In genomic region chrX:117977521-117977920, GRCh38 we compare ENCODE assay signal across 23 cellular contexts.
DNase-seq lines count a peak whose midpoint lies in the region; ATAC-seq and TF ChIP-seq lines count a peak whose summit lies in the region.
"Had no signal": no experiment of that assay in that cellular context is flagged by ENCODE, and none has a peak within 500 bp of the region (broad histone marks: within the 10 kb centered on the region; RNA-seq: fewer than 3 reads in every experiment).

No MANE protein-coding gene starts in this region.

- peaks cover 12% of the 10 kb centered on the region; the same call in 2 of the 3 replicates for H3K4me1 Mint-ChIP-seq in GM23338
- H3K4me1 Mint-ChIP-seq: CD14-positive monocyte; CD4-positive, alpha-beta memory T cell; CD4-positive, CD25-positive, alpha-beta regulatory T cell; CD8-positive, alpha-beta memory T cell had no signal

- intact Hi-C loops in IMR-90 (cut with micrococcal nuclease), result no loop called here
- intact Hi-C loops in OCI-LY7 (cut with micrococcal nuclease; ENCODE audit: unreplicated experiment), result no loop called here

- H4K20me1 ChIP-seq in IMR-90 (ENCODE audit: insufficient read depth, low read length) (no peaks in the 10 kb centered on the region), OCI-LY7 (ENCODE audit: insufficient read depth, low read length) (no peaks in the 10 kb centered on the region), GM23338 (replicated peaks; ENCODE audit: insufficient read depth) (no peaks in the 10 kb centered on the region)
- H4K20me1 ChIP-seq: BLaER1 had no signal

- H3K27ac Mint-ChIP-seq in GM23338, result no peak overlapping the region
- H3K27ac Mint-ChIP-seq: CD14-positive monocyte; CD4-positive, alpha-beta memory T cell; CD4-positive, CD25-positive, alpha-beta regulatory T cell; CD8-positive, alpha-beta memory T cell had no signal

- no peaks in the 10 kb centered on the region for H3K9me3 ChIP-seq in IMR-90 (ENCODE audit: control insufficient read depth, insufficient read depth, low read length)
- no peaks in the 10 kb centered on the region for H3K9me3 ChIP-seq in adipocyte (ENCODE audit: control insufficient read depth, low read length)
- no peaks in the 10 kb centered on the region for H3K9me3 ChIP-seq in OCI-LY7 (ENCODE audit: low read length)
- H3K9me3 ChIP-seq: A549, BE2C, BLaER1 had no signal

- BruUV-seq in IMR-90 (replicated peaks; lab: Mats Ljungman, UMichigan) (no TSS peak), OCI-LY7 (replicated peaks; lab: Mats Ljungman, UMichigan) (no TSS peak)

- CTCF ChIA-PET in IMR-90 (lab: Yijun Ruan, JAX), result no interaction called here
- CTCF ChIA-PET in OCI-LY7 (lab: Charles Lee; ENCODE audit: unreplicated experiment), result no interaction called here

- H2BK20ac ChIP-seq in IMR-90 (ENCODE audit: low read depth, low read length), result no peak overlapping the region

- no peaks in the 10 kb centered on the region for H3F3A ChIP-seq in GM23338 (replicated peaks; ENCODE audit: low read depth)

- H3K9ac ChIP-seq in IMR-90 (ENCODE audit: low read depth, low read length) (no peak overlapping the region), adipocyte (ENCODE audit: low read length) (no peak overlapping the region)
- H3K9ac ChIP-seq: BLaER1 had no signal

- H2AFZ ChIP-seq in IMR-90 (replicated peaks; ENCODE audit: low read length, poor library complexity) (no peak overlapping the region), OCI-LY7 (ENCODE audit: low read length) (no peak overlapping the region), GM23338 (no peak overlapping the region)

- TF ChIP-seq CTCF in IMR-90 (conservative IDR thresholded peaks at IDR 0.05; ENCODE audit: low read depth, low read length) (no peak), OCI-LY7 (conservative IDR thresholded peaks at IDR 0.05; ENCODE audit: low read length) (no peak), GM23338 (conservative IDR thresholded peaks at IDR 0.05; ENCODE audit: low read depth in 2 of 2) (no peak)

- WGBS in IMR-90 (ENCODE audit: extremely low coverage in 2 of 2, insufficient read length in 1 of 2), 2 experiments, result no CpG with 5 or more reads among the region's 1 CpG

- H3K4ac ChIP-seq in IMR-90 (ENCODE audit: low read depth, low read length), result no peak overlapping the region

- POLR2A ChIA-PET in IMR-90 (lab: Charles Lee; ENCODE audit: unreplicated experiment) (no interaction called here), OCI-LY7 (lab: Charles Lee) (no interaction called here)

- ATAC-seq in IMR-90 (ENCODE audit: low read depth), result peak; percentile 37; the same call in 1 of the 2 replicates
- ATAC-seq in GM23338, result no peak
- ATAC-seq: A549 had no signal

- H3K36me3 Mint-ChIP-seq in GM23338 (ENCODE audit: low read depth), result no peaks in the 10 kb centered on the region
- H3K36me3 Mint-ChIP-seq: CD14-positive monocyte; CD4-positive, alpha-beta memory T cell; CD4-positive, CD25-positive, alpha-beta regulatory T cell; CD8-positive, alpha-beta memory T cell had no signal

- no peaks in the 10 kb centered on the region for H3K79me1 ChIP-seq in IMR-90 (ENCODE audit: low read depth in 1 of 2, low read length in 2 of 2)

- H3K14ac ChIP-seq in IMR-90 (replicated peaks; ENCODE audit: low read depth, low read length), result no peak overlapping the region

- H2BK15ac ChIP-seq in IMR-90 (ENCODE audit: low read depth, low read length), result no peak overlapping the region

- no peak overlapping the region for H3K4me3 ChIP-seq in IMR-90 (ENCODE audit: insufficient read depth, low read depth, low read length)
- H3K4me3 ChIP-seq in adipocyte (ENCODE audit: low read length), result no peak overlapping the region
- H3K4me3 ChIP-seq in OCI-LY7 (ENCODE audit: low read depth, low read length, poor library complexity, severe bottlenecking), result no peak overlapping the region
- H3K4me3 ChIP-seq in GM23338, result no peak overlapping the region
- H3K4me3 ChIP-seq: A549, BLaER1 had no signal

- no peak overlapping the region for H3K23ac ChIP-seq in IMR-90 (ENCODE audit: low read depth, low read length)

- no peak overlapping the region for H2AK5ac ChIP-seq in IMR-90 (ENCODE audit: low read depth, low read length)

- H2AK9ac ChIP-seq in IMR-90 (replicated peaks; ENCODE audit: low read depth, low read length, poor library complexity), result no peak overlapping the region

- H3K4me3 Mint-ChIP-seq in GM23338, result no peak overlapping the region
- H3K4me3 Mint-ChIP-seq: CD14-positive monocyte; CD4-positive, alpha-beta memory T cell; CD4-positive, CD25-positive, alpha-beta regulatory T cell; CD8-positive, alpha-beta memory T cell had no signal

- dilution Hi-C loops in IMR-90 (cut with HindIII; ENCODE audit: low sequenced_read_pairs, unreplicated experiment), result no loop called here

- no peak overlapping the region for H2BK5ac ChIP-seq in IMR-90 (ENCODE audit: low read depth, low read length, poor library complexity, severe bottlenecking)

- H3K79me2 ChIP-seq in OCI-LY7 (ENCODE audit: insufficient read depth, low read depth, low read length), result no peaks in the 10 kb centered on the region
- no peaks in the 10 kb centered on the region for H3K79me2 ChIP-seq in GM23338 (replicated peaks; ENCODE audit: insufficient read depth)

- TF ChIP-seq RAD21 in IMR-90 (IDR thresholded peaks at IDR 0.05; ENCODE audit: low read length), result no peak

- no peak overlapping the region for H4K91ac ChIP-seq in IMR-90 (ENCODE audit: insufficient read depth, low read depth, low read length)

- H3K27me3 ChIP-seq in IMR-90 (ENCODE audit: control insufficient read depth, insufficient read depth, low read length), result no peaks in the 10 kb centered on the region
- H3K27me3 ChIP-seq in adipocyte (replicated peaks; ENCODE audit: control insufficient read depth, insufficient read depth, low read length), result peaks cover 5% of the 10 kb centered on the region
- no peaks in the 10 kb centered on the region for H3K27me3 ChIP-seq in GM23338 (ENCODE audit: insufficient read depth)
- H3K27me3 ChIP-seq: BE2C, BLaER1 had no signal

- H3K27ac ChIP-seq in IMR-90 (ENCODE audit: insufficient read depth, low read length), result no peak overlapping the region
- no peak overlapping the region for H3K27ac ChIP-seq in OCI-LY7 (ENCODE audit: low read depth, low read length, poor library complexity, severe bottlenecking)
- no peak overlapping the region for H3K27ac ChIP-seq in GM23338 (ENCODE audit: low read depth)
- H3K27ac ChIP-seq: 22Rv1, A549, BLaER1 had no signal

- H3K9me3 Mint-ChIP-seq in GM23338, result no peaks in the 10 kb centered on the region
- H3K9me3 Mint-ChIP-seq: CD14-positive monocyte; CD4-positive, alpha-beta memory T cell; CD4-positive, CD25-positive, alpha-beta regulatory T cell; CD8-positive, alpha-beta memory T cell had no signal

- H3K4me1 ChIP-seq in IMR-90 (ENCODE audit: control insufficient read depth, insufficient read depth, low read length), result no peaks in the 10 kb centered on the region
- H3K4me1 ChIP-seq in adipocyte (ENCODE audit: control insufficient read depth, insufficient read depth, low read length), result no peaks in the 10 kb centered on the region
- H3K4me1 ChIP-seq in OCI-LY7 (ENCODE audit: insufficient read depth, low read length, poor library complexity, severe bottlenecking), result no peaks in the 10 kb centered on the region
- peaks cover 7% of the 10 kb centered on the region for H3K4me1 ChIP-seq in GM23338 (ENCODE audit: insufficient read depth)
- H3K4me1 ChIP-seq: A549, BLaER1 had no signal

- peaks cover 4% of the 10 kb centered on the region for H3K27me3 Mint-ChIP-seq in GM23338 (ENCODE audit: insufficient read depth, low read depth, poor library complexity)
- H3K27me3 Mint-ChIP-seq: CD4-positive, alpha-beta memory T cell; CD4-positive, CD25-positive, alpha-beta regulatory T cell had no signal

- in situ Hi-C loops in IMR-90 (cut with MboI; ENCODE audit: low sequenced_read_pairs), result no loop called here

- H3K4me2 ChIP-seq in IMR-90 (ENCODE audit: low read depth, low read length), result no peak overlapping the region
- H3K4me2 ChIP-seq in OCI-LY7 (ENCODE audit: low read length), result no peak overlapping the region
- no peak overlapping the region for H3K4me2 ChIP-seq in GM23338
- H3K4me2 ChIP-seq: A549, BLaER1 had no signal

- no peaks in the 10 kb centered on the region for H3K9me1 ChIP-seq in IMR-90 (ENCODE audit: insufficient read depth, low read length)

- H2BK120ac ChIP-seq in IMR-90 (ENCODE audit: low read depth, low read length), result no peak overlapping the region

- no peaks in the 10 kb centered on the region for H3K9me2 ChIP-seq in OCI-LY7 (ENCODE audit: insufficient read depth, low read length)
- H3K9me2 ChIP-seq in GM23338 (ENCODE audit: insufficient read depth), result no peaks in the 10 kb centered on the region

- DNase-seq in IMR-90, result peak; percentile 34
- peak; percentile 65 for DNase-seq in adipocyte (ENCODE audit: low read depth)
- DNase-seq in fibroblast of gingiva (ENCODE audit: low read depth), result peak; percentile 37
- peak; percentile 42 for DNase-seq in fibroblast of the conjunctiva (ENCODE audit: low read depth)
- DNase-seq in OCI-LY7 (ENCODE audit: low spot score), result no peak
- no peak for DNase-seq in GM23338 (ENCODE audit: low spot score)
- DNase-seq in glomerular visceral epithelial cell (ENCODE audit: extremely low spot score), result no peak
- no peak for DNase-seq in DMS53 treated with DMSO at 0.1 percent for 48 hours (lab: John Stamatoyannopoulos, UW; ENCODE audit: unreplicated experiment)
- DNase-seq: BE2C; C1 segment of cervical spinal cord; CD4-positive, alpha-beta memory T cell; CD4-positive, CD25-positive, alpha-beta regulatory T cell; CD8-positive, alpha-beta memory T cell; COR-L47; DMS 273 treated with DMSO at 0.1 percent for 48 hours; DMS153; DMS53; DMS79 treated with DMSO at 0.1 percent for 48 hours; GF-D8 had no signal

- H4K8ac ChIP-seq in IMR-90 (ENCODE audit: low read depth in 2 of 2, low read length in 2 of 2), result no peak overlapping the region

- no peak overlapping the region for H3K18ac ChIP-seq in IMR-90 (ENCODE audit: low read depth, low read length)

- H4K5ac ChIP-seq in IMR-90 (ENCODE audit: low read depth, low read length), result no peak overlapping the region

- no peak for TF ChIP-seq POLR2A in IMR-90 (IDR thresholded peaks at IDR 0.05; ENCODE audit: low read depth, low read length)

- H3K36me3 ChIP-seq in IMR-90 (ENCODE audit: control insufficient read depth, insufficient read depth, low read length), result no peaks in the 10 kb centered on the region
- H3K36me3 ChIP-seq in adipocyte (ENCODE audit: control insufficient read depth, insufficient read depth, low read length, severe bottlenecking), result no peaks in the 10 kb centered on the region
- H3K36me3 ChIP-seq in OCI-LY7 (ENCODE audit: insufficient read depth, low read length), result no peaks in the 10 kb centered on the region
- no peaks in the 10 kb centered on the region for H3K36me3 ChIP-seq in GM23338 (ENCODE audit: insufficient read depth)
- H3K36me3 ChIP-seq: BE2C, BLaER1 had no signal

- H3K56ac ChIP-seq in IMR-90 (ENCODE audit: extremely low read depth, insufficient read depth, low read length), result no peak overlapping the region; the same call in 1 of the 2 replicates

TF ChIP-seq in IMR-90, 13 proteins besides CTCF, POLR2A, EP300 and RAD21 (continues in another document):
- TF ChIP-seq FOS (IDR thresholded peaks at IDR 0.05; ENCODE audit: low read depth, low read length), result no peak
- no peak for TF ChIP-seq SMC3 (IDR thresholded peaks at IDR 0.05; ENCODE audit: low read depth, low read length)
- no peak for TF ChIP-seq NFE2L2 (IDR thresholded peaks at IDR 0.05; ENCODE audit: low read depth, low read length)

Comparison
In these comparisons a context has a peak if more than half of its experiments do, and no peak if none do; other contexts are left out.
1. DNase-seq: peak in IMR-90 (single experiment), adipocyte (single experiment), fibroblast of gingiva (single experiment) and fibroblast of the conjunctiva (single experiment); none in OCI-LY7 (single experiment), GM23338 (single experiment), glomerular visceral epithelial cell (single experiment) and DMS53 treated with DMSO at 0.1 percent for 48 hours (single experiment).